In the genomic region with DNA sequence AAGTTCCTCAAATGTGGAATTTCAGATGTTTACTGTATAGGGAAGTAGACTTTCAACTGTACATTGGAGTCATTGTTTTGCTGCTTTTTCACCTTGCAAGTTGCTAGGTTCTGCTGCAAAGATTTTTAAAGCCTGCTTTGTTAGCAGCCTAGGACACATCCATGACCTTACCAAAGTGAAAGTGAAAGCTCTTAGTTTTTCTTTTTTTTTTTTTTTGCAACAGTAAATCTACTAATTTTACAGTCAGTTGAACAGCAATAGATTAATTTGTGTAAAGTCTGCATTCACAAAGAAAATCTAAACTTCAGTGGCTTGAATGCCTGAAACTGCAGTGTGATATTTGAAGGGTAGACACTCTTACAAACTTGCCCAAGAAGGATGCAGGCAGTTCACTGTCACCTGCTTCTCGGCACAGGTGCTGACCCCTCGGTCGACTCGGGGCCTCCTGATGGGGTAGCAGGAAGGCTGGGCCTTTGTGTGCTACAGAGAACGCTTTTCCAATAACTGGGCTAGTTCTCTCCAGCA, we compare ENCODE assay signal across 7 cellular contexts. TPM values are rescaled to one million over a fixed set of nuclear protein-coding genes. Genes with fewer than 3 reads are reported as not detected.
DNase-seq lines count a peak whose midpoint lies in the region; ATAC-seq, FAIRE-seq and TF ChIP-seq lines count a peak whose summit lies in the region.

No MANE protein-coding gene starts in this region.

- peak overlapping the region; percentile 15 to 39 for H3K4me3 ChIP-seq in Panc1 (ENCODE audit: low read depth in 2 of 2, low read length in 2 of 2)
- no peak overlapping the region for H3K4me3 ChIP-seq in H1 (ENCODE audit: extremely low read depth in 1 of 4, insufficient read depth in 2 of 4, low read depth in 3 of 4, low read length in 4 of 4)
- peak overlapping the region; percentile 22 for H3K4me3 ChIP-seq in skeletal muscle satellite cell (ENCODE audit: low read length)

- H2BK5ac ChIP-seq in H1 (ENCODE audit: low read depth, low read length): no peak overlapping the region

- CTCF ChIA-PET in Panc1 (lab: Charles Lee): interaction anchor here (0.7 kb wide), 1 partner anchor 91 kb away, joined by 3 read pairs; no protein-coding TSS in a partner anchor
- CTCF ChIA-PET in H1 (lab: Charles Lee; ENCODE audit: partially characterized antibody): interaction anchor here (1.6 to 1.7 kb wide), 2 partner anchors 75 to 78 kb away, joined by 3 to 4 read pairs; no protein-coding TSS in a partner anchor

- H3K23me2 ChIP-seq in H1 (ENCODE audit: low read depth, low read length): no peaks in the 10 kb centered on the region

- no peak for FAIRE-seq in H1 (lab: Jason Lieb, UNC)

- H3K9me3 ChIP-seq in Panc1 (ENCODE audit: control insufficient read depth, insufficient read depth, low read depth, low read length) (no peaks in the 10 kb centered on the region), H1 (ENCODE audit: insufficient read depth in 2 of 2, low read depth in 1 of 2, low read length in 1 of 2) (no peaks in the 10 kb centered on the region), skeletal muscle satellite cell (replicated peaks; ENCODE audit: low read length) (no peaks in the 10 kb centered on the region)

- WGBS in H1 (ENCODE audit: extremely low coverage in 1 of 2, insufficient coverage in 1 of 2, insufficient read length in 1 of 2, insufficient replicate concordance in 2 of 2, low coverage in 1 of 2, low lambda C conversion rate in 2 of 2, missing lambda C conversion rate in 1 of 2), 2 experiments: 52% methylated on average over 5 of the region's 5 CpGs; no CpG with 5 or more reads in 1 of the 2 experiments

- H2BK120ac ChIP-seq in H1 (replicated peaks; ENCODE audit: low read depth, low read length): no peak overlapping the region

- no peak overlapping the region for H3K9ac ChIP-seq in H1 (replicated peaks in 1 of 4; ENCODE audit: extremely low read depth in 1 of 4, low read depth in 3 of 4, low read length in 3 of 4)
- no peak overlapping the region for H3K9ac ChIP-seq in skeletal muscle satellite cell (ENCODE audit: low read depth, low read length)

- H3K4ac ChIP-seq in H1 (replicated peaks; ENCODE audit: insufficient read length, low read depth, low read length): no peak overlapping the region

- no peaks in the 10 kb centered on the region for H4K20me1 ChIP-seq in H1 (replicated peaks in 1 of 2; ENCODE audit: control insufficient read depth in 1 of 2, insufficient read depth in 2 of 2, low read length in 2 of 2)

- no peak overlapping the region for H3K14ac ChIP-seq in H1 (ENCODE audit: insufficient read length)

- H4K5ac ChIP-seq in H1 (ENCODE audit: insufficient read length, low read depth, low read length): no peak overlapping the region

- H3K27me3 ChIP-seq in Panc1 (ENCODE audit: control insufficient read depth, insufficient read depth, low read length) (no peaks in the 10 kb centered on the region), H1 (replicated peaks in 1 of 4; ENCODE audit: control insufficient read depth in 3 of 4, extremely low read depth in 1 of 4, insufficient read depth in 3 of 4, low read length in 3 of 4) (no peaks in the 10 kb centered on the region), skeletal muscle satellite cell (ENCODE audit: control insufficient read depth, insufficient read depth, low read length) (peaks cover 37% of the 10 kb centered on the region)

- no peak for TF ChIP-seq POLR2A in H1 (IDR thresholded peaks at IDR 0.05; ENCODE audit: control extremely low read depth in 1 of 2, low read depth in 2 of 2, low read length in 2 of 2)

- no peak overlapping the region for H3K18ac ChIP-seq in H1 (ENCODE audit: extremely low read depth, low read length)

- no peak overlapping the region for H2BK15ac ChIP-seq in H1 (ENCODE audit: low read length)

- H3K4me1 ChIP-seq in Panc1 (ENCODE audit: control insufficient read depth, insufficient read depth, low read length) (peaks cover 7% of the 10 kb centered on the region), H1 (replicated peaks in 1 of 4; ENCODE audit: control insufficient read depth in 3 of 4, insufficient read depth in 4 of 4, low read length in 3 of 4) (peaks cover 0 to 3% (median 1%) of the 10 kb centered on the region in 4 experiments; a peak in 3 of 7 replicates), skeletal muscle satellite cell (ENCODE audit: control insufficient read depth, insufficient read depth, low read length) (peaks cover 5% of the 10 kb centered on the region)

- ATAC-seq in Panc1 (0 out of 2 replicates have a peak, but pooled peaks have one; percentile 58), HG03378 (IDR thresholded peaks at IDR 0.05; ENCODE audit: unreplicated experiment) (no peak), HG03196 (IDR thresholded peaks at IDR 0.05; ENCODE audit: unreplicated experiment) (no peak)

- no peak for TF ChIP-seq EP300 in H1 (IDR thresholded peaks at IDR 0.05; ENCODE audit: borderline replicate concordance in 1 of 2, low read depth in 2 of 2, low read length in 2 of 2)

- H3K27ac ChIP-seq in Panc1 (ENCODE audit: low read length) (peak overlapping the region; percentile 59), H1 (ENCODE audit: low read depth, low read length) (no peak overlapping the region)

- DNase-seq in GM13977 (ENCODE audit: low spot score) (peak; percentile 45), Panc1 (ENCODE audit: low read depth, low spot score) (no peak), H1 (ENCODE audit: low read depth in 1 of 2, low spot score in 2 of 2) (no peak), SHP77 (lab: John Stamatoyannopoulos, UW) (no peak)

- no peaks in the 10 kb centered on the region for H3K79me2 ChIP-seq in H1 (ENCODE audit: control insufficient read depth in 1 of 2, insufficient read depth in 2 of 2, low read length in 2 of 2)

- H2BK12ac ChIP-seq in H1 (ENCODE audit: low read depth, low read length): no peak overlapping the region

- no peak overlapping the region for H2AK5ac ChIP-seq in H1 (ENCODE audit: low read depth, low read length)

- no peak overlapping the region for H4K8ac ChIP-seq in H1 (ENCODE audit: extremely low read depth, insufficient read depth, low read length)

- peak overlapping the region in 1 of 2 experiments; percentile 40; a peak in 1 of 4 replicates for H3K4me2 ChIP-seq in H1 (ENCODE audit: insufficient read depth in 1 of 2, low read depth in 2 of 2, low read length in 2 of 2)
- peak overlapping the region; percentile 46 for H3K4me2 ChIP-seq in skeletal muscle satellite cell (ENCODE audit: low read length)

- H3K23ac ChIP-seq in H1 (ENCODE audit: insufficient read length): no peak overlapping the region

- H3K36me3 ChIP-seq in Panc1 (ENCODE audit: control insufficient read depth, insufficient read depth, low read length) (no peaks in the 10 kb centered on the region; the same call in 1 of the 2 replicates), H1 (ENCODE audit: control insufficient read depth in 2 of 4, insufficient read depth in 4 of 4, low read length in 3 of 4) (no peaks in the 10 kb centered on the region), skeletal muscle satellite cell (ENCODE audit: insufficient read depth, low read length) (no peaks in the 10 kb centered on the region)

- POLR2A ChIA-PET in Panc1 (lab: Charles Lee) (no interaction called here), H1 (lab: Charles Lee; ENCODE audit: partially characterized antibody) (no interaction called here)

- no peak overlapping the region for H4K91ac ChIP-seq in H1 (replicated peaks; ENCODE audit: insufficient read length, low read length)

- no peak overlapping the region for H3K56ac ChIP-seq in H1 (replicated peaks; ENCODE audit: insufficient read length, low read depth, low read length)

- intact Hi-C loops in Panc1 (cut with micrococcal nuclease; ENCODE audit: unreplicated experiment): no loop called here

- BruUV-seq in Panc1 (replicated peaks; lab: Mats Ljungman, UMichigan): no TSS peak

- TF ChIP-seq CTCF in GM13977 (IDR thresholded peaks at IDR 0.05; ENCODE audit: extremely low read depth, insufficient read depth, missing control alignments) (no peak), Panc1 (IDR thresholded peaks at IDR 0.05) (no peak), H1 (IDR thresholded peaks at IDR 0.05; ENCODE audit: control extremely low read depth in 1 of 3, insufficient read depth in 1 of 3, low read depth in 1 of 3, low read length in 3 of 3) (no peak)

- no peak overlapping the region for H2BK20ac ChIP-seq in H1 (ENCODE audit: low read length)

- H2AFZ ChIP-seq in H1 (ENCODE audit: low read length): peak overlapping the region; percentile 85

- no peak for TF ChIP-seq RAD21 in H1 (IDR thresholded peaks at IDR 0.05 in 1 of 2, conservative IDR thresholded peaks at IDR 0.05 in 1 of 2; ENCODE audit: low read depth in 2 of 2, low read length in 2 of 2)

- in situ Hi-C loops in GM13977 (cut with MboI; ENCODE audit: low pct_unique_long_range_greater_than_20kb, low sequenced_read_pairs, unreplicated experiment): no loop called here
- in situ Hi-C loops in Panc1 (cut with HindIII; ENCODE audit: low pct_unique_long_range_greater_than_20kb, low sequenced_read_pairs): no loop called here

- no peaks in the 10 kb centered on the region for H3K79me1 ChIP-seq in H1 (ENCODE audit: low read depth, low read length)

RNA-seq across cellular contexts. Expression of a gene that starts 5.0 kb away (rescaled TPM):
- total RNA-seq in Panc1 (2021; ENCODE audit: unreplicated experiment): 20.7 TPM
- 16.4 TPM for polyA plus RNA-seq in Panc1 (2012; ENCODE audit: insufficient read length)
- 32.2 and 36.4 TPM in 2 replicates for total RNA-seq in H1 (2021; fragmentation: NEBNext Ultra II Directional; extraction: Animal tissue kit (Norgen Biotek cat#: 25700))
- 19.8 and 29.4 TPM in 2 replicates for polyA plus RNA-seq in H1 (2011; rRNA removed)
- polyA plus RNA-seq in H1 (2011; cell fraction: cytosol; rRNA removed): 43.4 TPM
- polyA plus RNA-seq in H1 (2011; cell fraction: nucleus; rRNA removed): 21.7 TPM
- 29.1 to 47.7 TPM (median 36.0 TPM) in 4 replicates for polyA plus RNA-seq in H1 (2012, experiment 1 of 2)
- 3.0 TPM for polyA plus RNA-seq in H1 (2012, experiment 2 of 2)
- 80.1 TPM for polyA plus RNA-seq in H1 (2013, experiment 1 of 2)
- 84.4 TPM for polyA plus RNA-seq in H1 (2013, experiment 2 of 2)
- polyA minus RNA-seq in H1 (2011; rRNA and poly(A)+ RNA removed): 10.4 and 17.7 TPM in 2 replicates
- polyA minus RNA-seq in H1 (2011; cell fraction: cytosol; rRNA and poly(A)+ RNA removed): 12.7 TPM
- polyA minus RNA-seq in H1 (2011; cell fraction: nucleus; rRNA and poly(A)+ RNA removed): 28.7 TPM
- 56.0 and 56.8 TPM in 2 replicates for total RNA-seq in skeletal muscle satellite cell (2012; rRNA removed)

RNA-seq across cellular contexts. Expression of a gene that starts 31.0 kb away (rescaled TPM):
- 111 TPM for total RNA-seq in Panc1 (2021; ENCODE audit: unreplicated experiment)
- polyA plus RNA-seq in Panc1 (2012; ENCODE audit: insufficient read length): 81.5 TPM
- 92.3 and 96.5 TPM in 2 replicates for total RNA-seq in H1 (2021; fragmentation: NEBNext Ultra II Directional; extraction: Animal tissue kit (Norgen Biotek cat#: 25700))
- polyA plus RNA-seq in H1 (2011; rRNA removed): 41.6 and 49.9 TPM in 2 replicates
- polyA plus RNA-seq in H1 (2011; cell fraction: cytosol; rRNA removed): 45.7 TPM
- 154 TPM for polyA plus RNA-seq in H1 (2011; cell fraction: nucleus; rRNA removed)
- 68.3 to 99.9 TPM (median 81.2 TPM) in 4 replicates for polyA plus RNA-seq in H1 (2012, experiment 1 of 2)
- 35.3 TPM for polyA plus RNA-seq in H1 (2012, experiment 2 of 2)
- 147 TPM for polyA plus RNA-seq in H1 (2013, experiment 1 of 2)
- 137 TPM for polyA plus RNA-seq in H1 (2013, experiment 2 of 2)
- 37.9 and 39.7 TPM in 2 replicates for polyA minus RNA-seq in H1 (2011; rRNA and poly(A)+ RNA removed)
- 25.3 TPM for polyA minus RNA-seq in H1 (2011; cell fraction: cytosol; rRNA and poly(A)+ RNA removed)
- polyA minus RNA-seq in H1 (2011; cell fraction: nucleus; rRNA and poly(A)+ RNA removed): 168 TPM
- 162 and 195 TPM in 2 replicates for total RNA-seq in skeletal muscle satellite cell (2012; rRNA removed)

Comparison
In these comparisons a context has a peak if more than half of its experiments do, and no peak if none do; other contexts are left out.
1. H3K4me3 ChIP-seq: peak in Panc1 (2 of 2) and skeletal muscle satellite cell (single experiment); none in H1 (0 of 4).